Comparison of ENCODE assay signal across 23 cellular contexts in genomic region chr12:132719141-132719953, GRCh38. TPM values are rescaled to one million over a fixed set of nuclear protein-coding genes. Genes with fewer than 3 reads are reported as not detected.
DNase-seq lines count a peak whose midpoint lies in the region; ATAC-seq and TF ChIP-seq lines count a peak whose summit lies in the region.
"Had no signal": no experiment of that assay in that cellular context is flagged by ENCODE, and none has a peak within 500 bp of the region (broad histone marks: within the 10 kb centered on the region; RNA-seq: fewer than 3 reads in every experiment).

No MANE protein-coding gene starts in this region.

- H3K27me3 ChIP-seq in Panc1 (ENCODE audit: control insufficient read depth, insufficient read depth, low read length), result no peaks in the 10 kb centered on the region
- H3K27me3 ChIP-seq: hepatocyte, neutrophil, Peyer's patch, tibial artery had no signal

- H3K4me1 ChIP-seq in Panc1 (ENCODE audit: control insufficient read depth, insufficient read depth, low read length), result peaks cover 8% of the 10 kb centered on the region
- H3K4me1 ChIP-seq: Peyer's patch, tibial artery had no signal

- no peaks in the 10 kb centered on the region for H3K9me3 ChIP-seq in Panc1 (ENCODE audit: control insufficient read depth, insufficient read depth, low read depth, low read length)
- H3K9me3 ChIP-seq: neutrophil, Peyer's patch, tibial artery had no signal

- TF ChIP-seq CTCF in 22Rv1 (IDR thresholded peaks at IDR 0.05) (no peak), CD14-positive monocyte (IDR thresholded peaks at IDR 0.05) (no peak), Panc1 (IDR thresholded peaks at IDR 0.05) (no peak)

- H3K36me3 ChIP-seq in Panc1 (ENCODE audit: control insufficient read depth, insufficient read depth, low read length), result peaks cover 5% of the 10 kb centered on the region

- peaks cover 69 to 94% of the 10 kb centered on the region in 2 donors for H3K36me3 Mint-ChIP-seq in CD14-positive monocyte

- intact Hi-C loops in CD14-positive monocyte (cut with micrococcal nuclease) (loop anchor here in 1 of 2 donors (10.0 kb wide), 1 partner anchor 105 kb away; the partner anchor contains the start of gene GOLGA3), Panc1 (cut with micrococcal nuclease; ENCODE audit: unreplicated experiment) (no loop called here)

- BruUV-seq in Panc1 (replicated peaks; lab: Mats Ljungman, UMichigan), result no TSS peak

- CTCF ChIA-PET in Panc1 (lab: Charles Lee), result no interaction called here

- DNase-seq in CD14-positive monocyte (ENCODE audit: low spot score) (no peak), Panc1 (ENCODE audit: low read depth, low spot score) (no peak), ureter (ENCODE audit: low spot score) (no peak), inferior parietal cortex (ENCODE audit: extremely low spot score) (no peak), NAMALWA (ENCODE audit: low spot score) (no peak)
- DNase-seq: activated CD8-positive, alpha-beta memory T cell treated with anti-CD3 and anti-CD28 coated beads, Interleukin-2, amount 50 U/mL, for 48 hours; activated gamma-delta T cell treated with Interleukin-2 at 50 U/mL for 16 hours; amniotic stem cell; CD8-positive, alpha-beta T cell; immature natural killer cell; NCI-H2081 treated with DMSO at 0.1 percent for 48 hours; NCI-H446; Peyer's patch; T-helper 17 cell; tibial artery had no signal

- in situ Hi-C loops in Panc1 (cut with HindIII; ENCODE audit: low pct_unique_long_range_greater_than_20kb, low sequenced_read_pairs), result no loop called here

- H3K27me3 Mint-ChIP-seq in CD14-positive monocyte (ENCODE audit: low read depth in 3 of 3), result no peaks in the 10 kb centered on the region
- H3K27me3 Mint-ChIP-seq: stimulated activated naive CD8-positive, alpha-beta T cell treated with anti-CD3 and anti-CD28 coated beads, Interleukin-15, Interleukin-2, amounts not matched to agents 100 ng/mL and 50 ng/mL, for 24 hours; T-helper 17 cell had no signal

- H3K9me3 Mint-ChIP-seq in CD14-positive monocyte, result peaks cover 0 to 4% (median 0%) of the 10 kb centered on the region in 7 donors
- H3K9me3 Mint-ChIP-seq: CD8-positive, alpha-beta T cell; immature natural killer cell; stimulated activated naive CD8-positive, alpha-beta T cell treated with anti-CD3 and anti-CD28 coated beads, Interleukin-15, Interleukin-2, amounts not matched to agents 100 ng/mL and 50 ng/mL, for 24 hours had no signal

- H3K27ac ChIP-seq in 22Rv1 (peak overlapping the region; percentile 34; the same call in 1 of the 2 replicates), Panc1 (ENCODE audit: low read length) (peak overlapping the region; percentile 51; the same call in 1 of the 2 replicates)
- H3K27ac ChIP-seq: epithelial cell of prostate, hepatocyte, neutrophil, Peyer's patch, skin epidermis, tibial artery had no signal

- ATAC-seq in Panc1, result peak; percentile 15; the same call in 1 of the 2 replicates
- ATAC-seq in esophagus mucosa, result peak; percentile 16
- ATAC-seq in HG02970 (IDR thresholded peaks at IDR 0.05; ENCODE audit: low FRiP score, unreplicated experiment), result no peak
- ATAC-seq: CD8-positive, alpha-beta T cell; T-helper 17 cell had no signal

- H3K27ac Mint-ChIP-seq in CD14-positive monocyte, result peak overlapping the region in 4 of 7 donors; percentile 9 to 72 (median 42)
- H3K27ac Mint-ChIP-seq: CD8-positive, alpha-beta T cell; immature natural killer cell; stimulated activated naive CD8-positive, alpha-beta T cell treated with anti-CD3 and anti-CD28 coated beads, Interleukin-15, Interleukin-2, amounts not matched to agents 100 ng/mL and 50 ng/mL, for 24 hours; T-helper 17 cell had no signal

- POLR2A ChIA-PET in Panc1 (lab: Charles Lee), result no interaction called here

- no peak overlapping the region for H3K4me3 ChIP-seq in Panc1 (ENCODE audit: low read depth in 2 of 2, low read length in 2 of 2)
- H3K4me3 ChIP-seq: hepatocyte, Peyer's patch, skin epidermis, tibial artery had no signal

- no peak overlapping the region for H3K4me3 Mint-ChIP-seq in CD14-positive monocyte
- H3K4me3 Mint-ChIP-seq: CD8-positive, alpha-beta T cell; immature natural killer cell; stimulated activated naive CD8-positive, alpha-beta T cell treated with anti-CD3 and anti-CD28 coated beads, Interleukin-15, Interleukin-2, amounts not matched to agents 100 ng/mL and 50 ng/mL, for 24 hours; T-helper 17 cell had no signal

- no peaks in the 10 kb centered on the region for H3K4me1 Mint-ChIP-seq in CD14-positive monocyte

RNA-seq across cellular contexts. Expression of gene PGAM5, which starts 8.7 kb away (rescaled TPM):
- 10 to 100 TPM in 1 of 2 donors, 1 to 10 TPM in 1; 7.0 to 10.3 TPM for polyA plus RNA-seq in CD14-positive monocyte
- total RNA-seq in Panc1 (2021; ENCODE audit: unreplicated experiment) (116 TPM), esophagus mucosa (49.8 TPM), ureter (43.0 TPM)
- polyA plus RNA-seq in Panc1 (2012; ENCODE audit: insufficient read length), result 116 TPM

RNA-seq across cellular contexts. Expression of gene PXMP2, which starts 32.0 kb away (rescaled TPM):
- 1 to 10 TPM; 8.7 to 9.2 TPM for polyA plus RNA-seq in CD14-positive monocyte
- 21.3 TPM for total RNA-seq in Panc1 (2021; ENCODE audit: unreplicated experiment)
- 21.1 TPM for polyA plus RNA-seq in Panc1 (2012; ENCODE audit: insufficient read length)
- 12.3 TPM for total RNA-seq in esophagus mucosa
- 11.8 TPM for total RNA-seq in ureter

RNA-seq across cellular contexts. Expression of gene POLE, which starts 32.2 kb away (rescaled TPM):
- 1 to 10 TPM in 1 of 2 donors, under 1 TPM in 1; 1.00 to 2.2 TPM for polyA plus RNA-seq in CD14-positive monocyte
- total RNA-seq in Panc1 (2021; ENCODE audit: unreplicated experiment) (112 TPM), esophagus mucosa (23.4 TPM), ureter (42.4 TPM)
- polyA plus RNA-seq in Panc1 (2012; ENCODE audit: insufficient read length), result 39.6 TPM

RNA-seq across cellular contexts. Expression of gene ANKLE2, which starts 42.3 kb away (rescaled TPM):
- 10 to 100 TPM; 10.1 to 15.0 TPM for polyA plus RNA-seq in CD14-positive monocyte
- total RNA-seq in Panc1 (2021; ENCODE audit: unreplicated experiment), result 88.7 TPM
- 98.3 TPM for polyA plus RNA-seq in Panc1 (2012; ENCODE audit: insufficient read length)
- total RNA-seq in esophagus mucosa, result 35.8 TPM
- 59.4 TPM for total RNA-seq in ureter
